Comparison of ENCODE assay signal across 8 cellular contexts in the genomic region with DNA sequence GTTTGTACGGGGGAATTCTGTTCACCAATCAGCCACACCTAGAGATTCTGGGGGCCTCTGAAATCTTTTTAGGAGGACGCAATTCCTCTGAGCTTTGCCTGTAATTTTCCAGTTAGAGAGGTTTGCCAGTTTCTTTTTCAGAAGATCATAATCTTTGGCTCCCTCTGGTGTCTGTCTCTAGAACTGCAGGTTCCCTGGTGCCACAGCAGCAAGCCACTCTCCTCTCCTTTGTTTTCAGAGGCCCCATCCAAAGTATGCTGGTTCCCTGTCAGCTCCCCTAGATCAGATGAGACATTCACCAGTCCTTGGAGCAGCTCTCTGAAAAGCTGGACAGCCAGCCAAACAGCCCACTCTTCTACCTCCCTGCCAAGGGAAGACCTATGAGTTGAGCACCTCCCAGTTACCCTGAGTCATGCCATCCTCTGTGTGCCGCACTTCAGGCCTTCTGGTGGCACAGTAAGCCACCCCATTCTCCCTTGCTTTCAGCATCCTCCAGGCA. TPM values are rescaled to one million over a fixed set of nuclear protein-coding genes. Genes with fewer than 3 reads are reported as not detected.
DNase-seq lines count a peak whose midpoint lies in the region; ATAC-seq and TF ChIP-seq lines count a peak whose summit lies in the region.

No MANE protein-coding gene starts in this region.

- no peaks in the 10 kb centered on the region for H3K9me3 ChIP-seq in uterus

- ATAC-seq in GM21390 (IDR thresholded peaks at IDR 0.05; ENCODE audit: unreplicated experiment) = no peak

- peaks cover 10% of the 10 kb centered on the region for H3K36me3 Mint-ChIP-seq in progenitor cell of endocrine pancreas (ENCODE audit: insufficient read depth)

- peaks cover 7 to 15% of the 10 kb centered on the region in 2 donors for H3K4me1 ChIP-seq in uterus

- H3K4me3 Mint-ChIP-seq in progenitor cell of endocrine pancreas (ENCODE audit: low read depth) = no peak overlapping the region

- intact Hi-C loops in cardiac septum (cut with DNase I) (loop anchor here (1.0 kb wide), 1 partner anchor 84 kb away; no protein-coding TSS in a partner anchor), uterus (cut with DNase I; ENCODE audit: low total_unique reads) (loop anchor here (10.0 kb wide), 1 partner anchor 72 kb away; the partner anchor contains the start of gene MAPK7)

- peak overlapping the region; percentile 86 to 94 for H3K27ac ChIP-seq in uterus

- H3K27ac Mint-ChIP-seq in progenitor cell of endocrine pancreas = peak overlapping the region; percentile 72

- H3K4me3 ChIP-seq in uterus = no peak overlapping the region

- H3K9me3 Mint-ChIP-seq in progenitor cell of endocrine pancreas (ENCODE audit: low read depth) = peaks cover 31% of the 10 kb centered on the region

- TF ChIP-seq POLR2A in uterus (IDR thresholded peaks at IDR 0.05) = no peak

- TF ChIP-seq CTCF in progenitor cell of endocrine pancreas (IDR thresholded peaks at IDR 0.05; ENCODE audit: unreplicated experiment) (peak; percentile 81), uterus (IDR thresholded peaks at IDR 0.05) (peak; percentile 95 to 98 (median 97))

- H3K27me3 Mint-ChIP-seq in progenitor cell of endocrine pancreas = no peaks in the 10 kb centered on the region

- H3K27me3 ChIP-seq in uterus = no peaks in the 10 kb centered on the region

- in situ Hi-C loops in G401 (cut with HindIII; ENCODE audit: low sequenced_read_pairs) = no loop called here

- H3K36me3 ChIP-seq in uterus = no peaks in the 10 kb centered on the region

- peaks cover 10% of the 10 kb centered on the region for H3K4me1 Mint-ChIP-seq in progenitor cell of endocrine pancreas (ENCODE audit: low read depth)

- peak; percentile 95 for DNase-seq in G401 (ENCODE audit: low spot score)
- DNase-seq in NCI-H1105 treated with DMSO at 0.1 percent for 48 hours (lab: John Stamatoyannopoulos, UW) = peak; percentile 75
- peak; percentile 23 to 73 (median 47) for DNase-seq in T-helper 1 cell
- DNase-seq in amniotic epithelial cell (ENCODE audit: low read depth) = peak; percentile 61
- peak; percentile 75 for DNase-seq in cardiac septum (ENCODE audit: low spot score)
- peak; percentile 69 for DNase-seq in progenitor cell of endocrine pancreas (ENCODE audit: low spot score, unreplicated experiment)
- peak; percentile 70 to 90 for DNase-seq in uterus

RNA-seq across cellular contexts. Expression of gene RNF112, which starts 36.1 kb away (rescaled TPM):
- 0.18 TPM in 1 of 2 replicates, not detected in the other for total RNA-seq in G401 (2014; rRNA removed; shearing (Covaris generic))
- total RNA-seq in cardiac septum (2.5 TPM), progenitor cell of endocrine pancreas (1.1 and 1.3 TPM in 2 replicates), uterus (10 to 100 TPM in 1 of 4 donors, 1 to 10 TPM in 2, under 1 TPM in 1; 0.88 to 14.7 (median 3.7) TPM)
